Comparison of ENCODE assay signal across 20 cellular contexts in genomic region chr20:25303292-25304024, GRCh38.
"Had no signal": no experiment of that assay in that cellular context is flagged by ENCODE, and none has a peak within 500 bp of the region (broad histone marks: within the 10 kb centered on the region; RNA-seq: fewer than 3 reads in every experiment).

No MANE protein-coding gene starts in this region.

- H3K27ac ChIP-seq: coronary artery, gastrocnemius medialis, left lung, psoas muscle, thoracic aorta, upper lobe of right lung had no signal

- H3K9me3 ChIP-seq: gastrocnemius medialis, left lung, psoas muscle, thoracic aorta, upper lobe of right lung had no signal

- DNase-seq: activated CD4-positive, alpha-beta T cell treated with anti-CD3 and anti-CD28 coated beads, Interleukin-2, amount 10 ng/mL, durations not matched to agents 24 days and 14 days; activated CD8-positive, alpha-beta T cell treated with anti-CD3 and anti-CD28 coated beads for 36 hours; activated effector memory CD4-positive, alpha-beta T cell treated with Interleukin-2 at 50 U/mL for 16 hours; activated T-cell treated with anti-CD3 and anti-CD28 coated beads, Interleukin-2, amount 50 U/mL, for 1 hour; amygdala; gastrocnemius medialis; kidney; naive B cell; stimulated activated CD4-positive, alpha-beta T cell treated with anti-CD3 and anti-CD28 coated beads, Interleukin-4, amount 100 ng/mL, for 1 hour; T1000; upper lobe of right lung had no signal

- FAIRE-seq: kidney had no signal

- H3K36me3 Mint-ChIP-seq: activated naive CD8-positive, alpha-beta T cell; naive B cell had no signal

- H3K4me3 Mint-ChIP-seq: activated CD4-positive, alpha-beta T cell treated with anti-CD3 and anti-CD28 coated beads, Interleukin-2, amount 10 ng/mL, durations not matched to agents 24 days and 14 days; activated CD8-positive, alpha-beta T cell treated with anti-CD3 and anti-CD28 coated beads for 36 hours; activated naive CD8-positive, alpha-beta T cell; brain; central memory CD8-positive, alpha-beta T cell; naive B cell; neural crest cell had no signal

- H3K4me1 Mint-ChIP-seq: brain; central memory CD8-positive, alpha-beta T cell; naive B cell; neural crest cell had no signal

- H3K27ac Mint-ChIP-seq: activated CD4-positive, alpha-beta T cell treated with anti-CD3 and anti-CD28 coated beads, Interleukin-2, amount 10 ng/mL, durations not matched to agents 24 days and 14 days; activated CD8-positive, alpha-beta T cell treated with anti-CD3 and anti-CD28 coated beads for 36 hours; activated naive CD8-positive, alpha-beta T cell; naive B cell had no signal

- H3K9me3 Mint-ChIP-seq: activated CD4-positive, alpha-beta T cell treated with anti-CD3 and anti-CD28 coated beads, Interleukin-2, amount 10 ng/mL, durations not matched to agents 24 days and 14 days; activated CD8-positive, alpha-beta T cell treated with anti-CD3 and anti-CD28 coated beads for 36 hours; brain; central memory CD8-positive, alpha-beta T cell; naive B cell; neural crest cell had no signal

- H3K27me3 Mint-ChIP-seq: activated CD4-positive, alpha-beta T cell treated with anti-CD3 and anti-CD28 coated beads, Interleukin-2, amount 10 ng/mL, durations not matched to agents 24 days and 14 days; activated CD8-positive, alpha-beta T cell treated with anti-CD3 and anti-CD28 coated beads for 36 hours; activated naive CD8-positive, alpha-beta T cell; central memory CD8-positive, alpha-beta T cell; naive B cell had no signal

- H3K27me3 ChIP-seq: gastrocnemius medialis, left lung, upper lobe of right lung had no signal

- H3K36me3 ChIP-seq: gastrocnemius medialis had no signal

- H3K4me3 ChIP-seq: coronary artery, gastrocnemius medialis, left lung, psoas muscle, smooth muscle cell, thoracic aorta, upper lobe of right lung had no signal

- H3K4me1 ChIP-seq: gastrocnemius medialis, psoas muscle, upper lobe of right lung had no signal
